8 cellular contexts compared by ENCODE assay signal in the genomic region with DNA sequence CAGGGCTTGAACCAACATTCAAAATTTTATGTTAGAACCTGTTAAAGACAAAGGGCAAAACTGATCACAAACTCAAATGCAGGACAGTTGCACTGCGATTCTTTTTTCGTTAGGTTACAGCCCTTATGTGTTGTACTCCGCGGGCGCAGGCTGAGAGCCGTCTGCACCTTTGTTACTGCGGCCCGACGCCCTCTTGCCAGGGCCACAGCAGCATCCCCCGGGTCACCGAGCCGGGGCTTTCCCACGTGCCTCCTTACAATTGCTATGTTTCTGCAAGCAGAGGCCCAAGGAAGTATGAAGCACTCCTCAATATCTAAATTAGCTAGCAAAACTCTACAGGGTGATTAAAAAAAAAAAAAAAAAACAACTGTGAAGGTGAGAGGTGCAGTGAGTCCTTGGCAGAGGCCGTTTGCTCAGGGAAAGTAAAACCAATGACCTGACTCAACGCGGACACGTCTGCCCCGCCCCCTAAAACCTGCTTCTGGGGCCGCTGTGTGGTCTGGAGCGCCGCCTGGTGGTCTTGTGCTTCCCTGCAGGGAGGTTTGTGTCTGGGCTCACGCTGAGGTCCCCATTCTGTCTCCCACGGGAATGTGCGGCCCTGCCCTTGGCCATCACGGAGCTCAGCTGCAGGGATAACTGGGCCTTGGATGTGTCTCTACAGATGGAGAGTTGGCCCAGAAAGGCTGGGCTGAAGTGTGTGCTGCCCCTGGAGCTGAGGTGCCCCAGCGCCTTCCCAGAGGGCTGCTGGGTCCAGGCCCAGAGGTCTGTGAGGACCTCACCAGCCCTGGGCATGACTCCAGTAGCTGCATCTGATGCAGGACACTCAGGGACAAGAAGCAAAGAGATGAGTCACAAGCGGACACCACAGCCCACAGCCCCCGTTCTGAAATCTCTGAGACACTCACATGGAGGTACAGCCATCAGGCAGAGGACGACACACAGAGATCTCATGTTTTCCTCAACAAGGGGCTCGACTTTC.
DNase-seq lines count a peak whose midpoint lies in the region; ATAC-seq and TF ChIP-seq lines count a peak whose summit lies in the region.

No MANE protein-coding gene starts in this region.

- H3K27me3 Mint-ChIP-seq in Calu3 (ENCODE audit: unreplicated experiment), result peaks cover 96% of the 10 kb centered on the region
- H3K27me3 Mint-ChIP-seq in stimulated activated naive B cell treated with anti-CD40 and anti-IgM and Interleukin-4, amounts not matched to agents 10 μg/mL and 1 μg/mL and 100 μg/mL, for 72 hours, result no peaks in the 10 kb centered on the region

- CTCF ChIA-PET in Calu3 (lab: Charles Lee), result interaction anchor here (0.6 to 1.0 kb wide), 2 partner anchors 12 to 45 kb away, joined by 3 to 4 read pairs; no protein-coding TSS in a partner anchor

- no peaks in the 10 kb centered on the region for H3K4me1 Mint-ChIP-seq in Calu3 (ENCODE audit: low read depth, unreplicated experiment)
- H3K4me1 Mint-ChIP-seq in stimulated activated naive B cell treated with anti-CD40 and anti-IgM and Interleukin-4, amounts not matched to agents 10 μg/mL and 1 μg/mL and 100 μg/mL, for 72 hours, result peaks cover 15 to 28% of the 10 kb centered on the region in 2 donors

- intact Hi-C loops in Calu3 (cut with micrococcal nuclease; ENCODE audit: unreplicated experiment), result loop anchor here (10.0 kb wide), 1 partner anchor 270 kb away; no protein-coding TSS in a partner anchor

- no TSS peak for BruUV-seq in Calu3 (replicated peaks; lab: Mats Ljungman, UMichigan)

- H3K9ac ChIP-seq in liver (ENCODE audit: low read depth in 1 of 2, low read length in 2 of 2), result no peak overlapping the region

- peaks cover 0 to 14% (median 7%) of the 10 kb centered on the region in 4 donors for H3K4me1 ChIP-seq in liver (ENCODE audit: control insufficient read depth in 4 of 4, insufficient read depth in 4 of 4, low read length in 3 of 4)

- ATAC-seq in stimulated activated naive B cell treated with anti-CD40 and anti-IgM and Interleukin-4, amounts not matched to agents 10 μg/mL and 1 μg/mL and 100 μg/mL, for 72 hours (replicated peaks), result peak; percentile 69 to 72
- no peak for ATAC-seq in HG03439 (IDR thresholded peaks at IDR 0.05; ENCODE audit: unreplicated experiment)
- ATAC-seq in GM18520 (IDR thresholded peaks at IDR 0.05; ENCODE audit: unreplicated experiment), result no peak

- 39% methylated on average over 30 of the region's 30 CpGs for WGBS in liver

- H3K9me3 Mint-ChIP-seq in Calu3 (ENCODE audit: low read depth, unreplicated experiment), result no peaks in the 10 kb centered on the region
- no peaks in the 10 kb centered on the region for H3K9me3 Mint-ChIP-seq in stimulated activated naive B cell treated with anti-CD40 and anti-IgM and Interleukin-4, amounts not matched to agents 10 μg/mL and 1 μg/mL and 100 μg/mL, for 72 hours

- peak overlapping the region; percentile 65 to 69 for H3K27ac ChIP-seq in liver (ENCODE audit: low read depth in 1 of 2, low read length in 2 of 2)

- TF ChIP-seq CTCF in Calu3 (IDR thresholded peaks at IDR 0.05; ENCODE audit: unreplicated experiment) (peak; percentile 81), liver (IDR thresholded peaks at IDR 0.05; ENCODE audit: low read depth, low read length, missing input control) (peak; percentile 84)

- peak; percentile 82 to 92 for TF ChIP-seq RAD21 in liver (IDR thresholded peaks at IDR 0.05)

- no peak overlapping the region for H3K27ac Mint-ChIP-seq in Calu3 (ENCODE audit: unreplicated experiment)
- H3K27ac Mint-ChIP-seq in stimulated activated naive B cell treated with anti-CD40 and anti-IgM and Interleukin-4, amounts not matched to agents 10 μg/mL and 1 μg/mL and 100 μg/mL, for 72 hours, result peak overlapping the region; percentile 87

- no peaks in the 10 kb centered on the region for H3K27me3 ChIP-seq in liver (ENCODE audit: control insufficient read depth in 4 of 4, insufficient read depth in 4 of 4, low read length in 3 of 4)

- DNase-seq in Calu3, result peak; percentile 85
- peak; percentile 51 for DNase-seq in Jurkat, Clone E6-1 (ENCODE audit: low read depth, low spot score)
- peak; percentile 79 for DNase-seq in SK-MEL-5 (ENCODE audit: low read depth, low spot score)
- DNase-seq in activated T-helper 9 cell treated with anti-CD3 and anti-CD28 coated beads, Interleukin-2, amount 50 U/mL, for 16 hours (ENCODE audit: low read depth), result peak; percentile 66
- DNase-seq in stimulated activated naive B cell treated with anti-CD40 and anti-IgM and Interleukin-4, amounts not matched to agents 10 μg/mL and 1 μg/mL and 100 μg/mL, for 72 hours, result peak; percentile 44

- in situ Hi-C loops in SK-MEL-5 (cut with HindIII; ENCODE audit: low pct_unique_long_range_greater_than_20kb, low sequenced_read_pairs), result no loop called here

- no peak overlapping the region for H3K4me3 Mint-ChIP-seq in Calu3 (ENCODE audit: low read depth, unreplicated experiment)
- peak overlapping the region in 1 of 2 donors; percentile 63 for H3K4me3 Mint-ChIP-seq in stimulated activated naive B cell treated with anti-CD40 and anti-IgM and Interleukin-4, amounts not matched to agents 10 μg/mL and 1 μg/mL and 100 μg/mL, for 72 hours

- no peak overlapping the region for H3K4me3 ChIP-seq in Jurkat, Clone E6-1 (ENCODE audit: low read length)
- H3K4me3 ChIP-seq in liver (ENCODE audit: low read depth in 1 of 3, low read length in 3 of 3), result peak overlapping the region in 1 of 3 donors; percentile 14

- H3K9me3 ChIP-seq in liver (ENCODE audit: control insufficient read depth in 4 of 4, low read length in 3 of 4), result no peaks in the 10 kb centered on the region

- no peaks in the 10 kb centered on the region for H3K36me3 ChIP-seq in liver (ENCODE audit: control insufficient read depth in 4 of 4, insufficient read depth in 3 of 4, low read depth in 1 of 4, low read length in 3 of 4)

- H3K36me3 Mint-ChIP-seq in Calu3 (ENCODE audit: insufficient read depth, unreplicated experiment), result no peaks in the 10 kb centered on the region
- peaks cover 0 to 2% of the 10 kb centered on the region in 2 donors for H3K36me3 Mint-ChIP-seq in stimulated activated naive B cell treated with anti-CD40 and anti-IgM and Interleukin-4, amounts not matched to agents 10 μg/mL and 1 μg/mL and 100 μg/mL, for 72 hours

TF ChIP-seq in liver, 16 proteins besides CTCF, POLR2A, EP300 and RAD21:
- TF ChIP-seq JUND (IDR thresholded peaks at IDR 0.05) (peak in 1 of 2 donors; percentile 1), HNF4G (IDR thresholded peaks at IDR 0.05) (no peak)
- TF ChIP-seq, protein P1, sequence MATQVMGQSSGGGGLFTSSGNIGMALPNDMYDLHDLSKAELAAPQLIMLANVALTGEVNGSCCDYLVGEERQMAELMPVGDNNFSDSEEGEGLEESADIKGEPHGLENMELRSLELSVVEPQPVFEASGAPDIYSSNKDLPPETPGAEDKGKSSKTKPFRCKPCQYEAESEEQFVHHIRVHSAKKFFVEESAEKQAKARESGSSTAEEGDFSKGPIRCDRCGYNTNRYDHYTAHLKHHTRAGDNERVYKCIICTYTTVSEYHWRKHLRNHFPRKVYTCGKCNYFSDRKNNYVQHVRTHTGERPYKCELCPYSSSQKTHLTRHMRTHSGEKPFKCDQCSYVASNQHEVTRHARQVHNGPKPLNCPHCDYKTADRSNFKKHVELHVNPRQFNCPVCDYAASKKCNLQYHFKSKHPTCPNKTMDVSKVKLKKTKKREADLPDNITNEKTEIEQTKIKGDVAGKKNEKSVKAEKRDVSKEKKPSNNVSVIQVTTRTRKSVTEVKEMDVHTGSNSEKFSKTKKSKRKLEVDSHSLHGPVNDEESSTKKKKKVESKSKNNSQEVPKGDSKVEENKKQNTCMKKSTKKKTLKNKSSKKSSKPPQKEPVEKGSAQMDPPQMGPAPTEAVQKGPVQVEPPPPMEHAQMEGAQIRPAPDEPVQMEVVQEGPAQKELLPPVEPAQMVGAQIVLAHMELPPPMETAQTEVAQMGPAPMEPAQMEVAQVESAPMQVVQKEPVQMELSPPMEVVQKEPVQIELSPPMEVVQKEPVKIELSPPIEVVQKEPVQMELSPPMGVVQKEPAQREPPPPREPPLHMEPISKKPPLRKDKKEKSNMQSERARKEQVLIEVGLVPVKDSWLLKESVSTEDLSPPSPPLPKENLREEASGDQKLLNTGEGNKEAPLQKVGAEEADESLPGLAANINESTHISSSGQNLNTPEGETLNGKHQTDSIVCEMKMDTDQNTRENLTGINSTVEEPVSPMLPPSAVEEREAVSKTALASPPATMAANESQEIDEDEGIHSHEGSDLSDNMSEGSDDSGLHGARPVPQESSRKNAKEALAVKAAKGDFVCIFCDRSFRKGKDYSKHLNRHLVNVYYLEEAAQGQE (IDR thresholded peaks at IDR 0.05), result peak; percentile 1

Comparison
In these comparisons a context has a peak if more than half of its experiments do, and no peak if none do; other contexts are left out.
1. ATAC-seq: peak in stimulated activated naive B cell treated with anti-CD40 and anti-IgM and Interleukin-4, amounts not matched to agents 10 μg/mL and 1 μg/mL and 100 μg/mL, for 72 hours (2 of 2); none in HG03439 (single experiment) and GM18520 (single experiment).
2. Peak in every context shown above with its lines, with median percentiles within 50 percentile points of each other: DNase-seq.